In the genomic region with DNA sequence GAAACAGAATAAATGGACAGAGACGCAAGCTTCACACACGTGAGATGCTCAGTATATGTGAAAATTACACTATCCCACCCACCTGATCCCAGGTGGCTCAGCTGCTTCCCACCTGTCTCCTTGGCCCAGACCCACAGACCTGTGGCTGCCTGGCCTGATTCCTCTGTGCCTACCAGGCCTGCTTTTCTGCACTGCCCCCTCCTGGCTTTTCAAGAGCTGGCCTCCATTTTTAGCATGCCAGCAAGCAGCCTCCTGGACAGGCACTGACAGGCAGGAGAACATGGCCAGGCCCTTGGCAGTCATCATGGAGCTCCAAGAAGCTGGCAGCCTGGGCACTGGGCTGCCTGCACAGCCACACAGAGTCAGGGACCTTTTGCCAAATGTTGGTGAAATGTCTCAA, we compare ENCODE assay signal across 2 cellular contexts.
TF ChIP-seq lines count a peak whose summit lies in the region.

No MANE protein-coding gene starts in this region.

TF ChIP-seq in SK-N-SH treated with all-trans-retinoic acid at 6 μM for 48 hours, 23 proteins besides CTCF, POLR2A, EP300 and RAD21 (continued from another document):
- TF ChIP-seq, protein P1, sequence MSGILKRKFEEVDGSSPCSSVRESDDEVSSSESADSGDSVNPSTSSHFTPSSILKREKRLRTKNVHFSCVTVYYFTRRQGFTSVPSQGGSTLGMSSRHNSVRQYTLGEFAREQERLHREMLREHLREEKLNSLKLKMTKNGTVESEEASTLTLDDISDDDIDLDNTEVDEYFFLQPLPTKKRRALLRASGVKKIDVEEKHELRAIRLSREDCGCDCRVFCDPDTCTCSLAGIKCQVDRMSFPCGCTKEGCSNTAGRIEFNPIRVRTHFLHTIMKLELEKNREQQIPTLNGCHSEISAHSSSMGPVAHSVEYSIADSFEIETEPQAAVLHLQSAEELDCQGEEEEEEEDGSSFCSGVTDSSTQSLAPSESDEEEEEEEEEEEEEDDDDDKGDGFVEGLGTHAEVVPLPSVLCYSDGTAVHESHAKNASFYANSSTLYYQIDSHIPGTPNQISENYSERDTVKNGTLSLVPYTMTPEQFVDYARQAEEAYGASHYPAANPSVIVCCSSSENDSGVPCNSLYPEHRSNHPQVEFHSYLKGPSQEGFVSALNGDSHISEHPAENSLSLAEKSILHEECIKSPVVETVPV (CRISPR knock-in tag; IDR thresholded peaks at IDR 0.05) = no peak
- TF ChIP-seq CSDC2 (CRISPR knock-in tag; IDR thresholded peaks at IDR 0.05) (no peak), ZNF70 (CRISPR knock-in tag; IDR thresholded peaks at IDR 0.05) (no peak), ARNTL (CRISPR knock-in tag; IDR thresholded peaks at IDR 0.05; ENCODE audit: borderline replicate concordance, low read depth) (no peak), ZNF8 (CRISPR knock-in tag; IDR thresholded peaks at IDR 0.05) (no peak), ZC3H10 (CRISPR knock-in tag; IDR thresholded peaks at IDR 0.05) (no peak)
- TF ChIP-seq, protein P2, sequence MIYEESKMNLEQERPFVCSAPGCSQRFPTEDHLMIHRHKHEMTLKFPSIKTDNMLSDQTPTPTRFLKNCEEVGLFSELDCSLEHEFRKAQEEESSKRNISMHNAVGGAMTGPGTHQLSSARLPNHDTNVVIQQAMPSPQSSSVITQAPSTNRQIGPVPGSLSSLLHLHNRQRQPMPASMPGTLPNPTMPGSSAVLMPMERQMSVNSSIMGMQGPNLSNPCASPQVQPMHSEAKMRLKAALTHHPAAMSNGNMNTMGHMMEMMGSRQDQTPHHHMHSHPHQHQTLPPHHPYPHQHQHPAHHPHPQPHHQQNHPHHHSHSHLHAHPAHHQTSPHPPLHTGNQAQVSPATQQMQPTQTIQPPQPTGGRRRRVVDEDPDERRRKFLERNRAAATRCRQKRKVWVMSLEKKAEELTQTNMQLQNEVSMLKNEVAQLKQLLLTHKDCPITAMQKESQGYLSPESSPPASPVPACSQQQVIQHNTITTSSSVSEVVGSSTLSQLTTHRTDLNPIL (CRISPR knock-in tag; IDR thresholded peaks at IDR 0.05; ENCODE audit: low read depth) = no peak

TF ChIP-seq in SK-N-SH, 30 proteins besides CTCF, POLR2A, EP300 and RAD21 (continued from another document):
- TF ChIP-seq, protein P3, sequence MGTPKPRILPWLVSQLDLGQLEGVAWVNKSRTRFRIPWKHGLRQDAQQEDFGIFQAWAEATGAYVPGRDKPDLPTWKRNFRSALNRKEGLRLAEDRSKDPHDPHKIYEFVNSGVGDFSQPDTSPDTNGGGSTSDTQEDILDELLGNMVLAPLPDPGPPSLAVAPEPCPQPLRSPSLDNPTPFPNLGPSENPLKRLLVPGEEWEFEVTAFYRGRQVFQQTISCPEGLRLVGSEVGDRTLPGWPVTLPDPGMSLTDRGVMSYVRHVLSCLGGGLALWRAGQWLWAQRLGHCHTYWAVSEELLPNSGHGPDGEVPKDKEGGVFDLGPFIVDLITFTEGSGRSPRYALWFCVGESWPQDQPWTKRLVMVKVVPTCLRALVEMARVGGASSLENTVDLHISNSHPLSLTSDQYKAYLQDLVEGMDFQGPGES (IDR thresholded peaks at IDR 0.05; ENCODE audit: low read depth, low read length) = no peak
- no peak for TF ChIP-seq NFIC (IDR thresholded peaks at IDR 0.05; ENCODE audit: borderline replicate concordance)
- TF ChIP-seq, protein P4, sequence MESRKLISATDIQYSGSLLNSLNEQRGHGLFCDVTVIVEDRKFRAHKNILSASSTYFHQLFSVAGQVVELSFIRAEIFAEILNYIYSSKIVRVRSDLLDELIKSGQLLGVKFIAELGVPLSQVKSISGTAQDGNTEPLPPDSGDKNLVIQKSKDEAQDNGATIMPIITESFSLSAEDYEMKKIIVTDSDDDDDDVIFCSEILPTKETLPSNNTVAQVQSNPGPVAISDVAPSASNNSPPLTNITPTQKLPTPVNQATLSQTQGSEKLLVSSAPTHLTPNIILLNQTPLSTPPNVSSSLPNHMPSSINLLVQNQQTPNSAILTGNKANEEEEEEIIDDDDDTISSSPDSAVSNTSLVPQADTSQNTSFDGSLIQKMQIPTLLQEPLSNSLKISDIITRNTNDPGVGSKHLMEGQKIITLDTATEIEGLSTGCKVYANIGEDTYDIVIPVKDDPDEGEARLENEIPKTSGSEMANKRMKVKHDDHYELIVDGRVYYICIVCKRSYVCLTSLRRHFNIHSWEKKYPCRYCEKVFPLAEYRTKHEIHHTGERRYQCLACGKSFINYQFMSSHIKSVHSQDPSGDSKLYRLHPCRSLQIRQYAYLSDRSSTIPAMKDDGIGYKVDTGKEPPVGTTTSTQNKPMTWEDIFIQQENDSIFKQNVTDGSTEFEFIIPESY (IDR thresholded peaks at IDR 0.05; ENCODE audit: borderline replicate concordance, low read depth) = no peak
- no peak for TF ChIP-seq TAF1 (IDR thresholded peaks at IDR 0.05; ENCODE audit: borderline replicate concordance, low read depth, low read length)
- TF ChIP-seq RCOR1 (IDR thresholded peaks at IDR 0.05; ENCODE audit: low read length) = no peak
- TF ChIP-seq, protein P5, sequence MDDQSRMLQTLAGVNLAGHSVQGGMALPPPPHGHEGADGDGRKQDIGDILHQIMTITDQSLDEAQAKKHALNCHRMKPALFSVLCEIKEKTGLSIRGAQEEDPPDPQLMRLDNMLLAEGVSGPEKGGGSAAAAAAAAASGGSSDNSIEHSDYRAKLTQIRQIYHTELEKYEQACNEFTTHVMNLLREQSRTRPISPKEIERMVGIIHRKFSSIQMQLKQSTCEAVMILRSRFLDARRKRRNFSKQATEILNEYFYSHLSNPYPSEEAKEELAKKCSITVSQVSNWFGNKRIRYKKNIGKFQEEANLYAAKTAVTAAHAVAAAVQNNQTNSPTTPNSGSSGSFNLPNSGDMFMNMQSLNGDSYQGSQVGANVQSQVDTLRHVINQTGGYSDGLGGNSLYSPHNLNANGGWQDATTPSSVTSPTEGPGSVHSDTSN (IDR thresholded peaks at IDR 0.05) = no peak
- no peak for TF ChIP-seq FOSL2 (IDR thresholded peaks at IDR 0.05; ENCODE audit: borderline replicate concordance, low read depth)
TF ChIP-seq in SK-N-SH: peak in this region for 0.
